8 cellular contexts compared by ENCODE assay signal in genomic region chr18:9335255-9336045, GRCh38. TPM values are rescaled to one million over a fixed set of nuclear protein-coding genes. Genes with fewer than 3 reads are reported as not detected.
DNase-seq lines count a peak whose midpoint lies in the region; ATAC-seq, FAIRE-seq and TF ChIP-seq lines count a peak whose summit lies in the region.

No MANE protein-coding gene starts in this region.

- H3K4me1 ChIP-seq in Loucy (ENCODE audit: insufficient read depth, low read length, poor library complexity, severe bottlenecking), result peaks cover 29% of the 10 kb centered on the region
- H3K4me1 ChIP-seq in mucosa of descending colon (ENCODE audit: low read depth), result peaks cover 4% of the 10 kb centered on the region

- peak overlapping the region; percentile 89 for H3K4me2 ChIP-seq in Loucy (ENCODE audit: low read depth, low read length, poor library complexity, severe bottlenecking)

- H3K9ac ChIP-seq in Loucy (ENCODE audit: low read depth, low read length, poor library complexity, severe bottlenecking), result peak overlapping the region; percentile 70

- H4K20me1 ChIP-seq in Loucy (ENCODE audit: insufficient read depth, low read length, poor library complexity, severe bottlenecking), result peaks cover 8% of the 10 kb centered on the region

- intact Hi-C loops in mucosa of descending colon (cut with DNase I, micrococcal nuclease), result loop anchor here in 1 of 2 donors (10.0 kb wide), 2 partner anchors 61 to 261 kb away; no protein-coding TSS in a partner anchor

- H3K79me2 ChIP-seq in Loucy (ENCODE audit: insufficient read depth, low read length), result peaks cover 17% of the 10 kb centered on the region

- H3F3A ChIP-seq in Loucy (ENCODE audit: low read depth), result no peaks in the 10 kb centered on the region

- DNase-seq in DMS 273 (lab: John Stamatoyannopoulos, UW; ENCODE audit: unreplicated experiment) (peak; percentile 50), DMS 273 treated with DMSO at 0.1 percent for 48 hours (lab: John Stamatoyannopoulos, UW) (no peak), bronchial epithelial cell (ENCODE audit: low read depth) (peak; percentile 22), mucosa of descending colon (no peak), KBM-7 (no peak), NCI-H1092 (lab: John Stamatoyannopoulos, UW) (no peak), cerebellar cortex (ENCODE audit: low spot score) (no peak)

- H3K9me3 ChIP-seq in Loucy (ENCODE audit: insufficient read depth, low read depth, low read length) (no peaks in the 10 kb centered on the region), mucosa of descending colon (no peaks in the 10 kb centered on the region)

- peak overlapping the region; percentile 77 for H3K4me3 ChIP-seq in Loucy (ENCODE audit: low read length, poor library complexity, severe bottlenecking)
- H3K4me3 ChIP-seq in bronchial epithelial cell (ENCODE audit: low read depth, low read length), result peak overlapping the region; percentile 62
- H3K4me3 ChIP-seq in mucosa of descending colon, result peak overlapping the region; percentile 52

- H3K36me3 ChIP-seq in Loucy (ENCODE audit: insufficient read depth, low read length) (no peaks in the 10 kb centered on the region), bronchial epithelial cell (ENCODE audit: control insufficient read depth, insufficient read depth, low read length) (peaks cover 3% of the 10 kb centered on the region), mucosa of descending colon (ENCODE audit: low read depth) (no peaks in the 10 kb centered on the region)

- in situ Hi-C loops in KBM-7 (cut with MboI; ENCODE audit: low pct_unique_long_range_greater_than_20kb, low sequenced_read_pairs), result no loop called here

- TF ChIP-seq CTCF in Loucy (conservative IDR thresholded peaks at IDR 0.05; ENCODE audit: low read length) (no peak), bronchial epithelial cell (IDR thresholded peaks at IDR 0.05; ENCODE audit: insufficient read depth, low read length, severe bottlenecking) (no peak), mucosa of descending colon (IDR thresholded peaks at IDR 0.05) (no peak)

- H3K27me3 ChIP-seq in Loucy (ENCODE audit: insufficient read depth, low read length, poor library complexity, severe bottlenecking), result no peaks in the 10 kb centered on the region
- no peaks in the 10 kb centered on the region for H3K27me3 ChIP-seq in bronchial epithelial cell (ENCODE audit: control insufficient read depth, insufficient read depth, low read length)

- H2AFZ ChIP-seq in Loucy (ENCODE audit: low read length), result peak overlapping the region; percentile 79

- ATAC-seq in mucosa of descending colon, result no peak

- no peaks in the 10 kb centered on the region for H3K9me2 ChIP-seq in Loucy (replicated peaks; ENCODE audit: low read depth, low read length)

- FAIRE-seq in bronchial epithelial cell (lab: Jason Lieb, UNC), result no peak

RNA-seq across cellular contexts. Expression of gene TWSG1, which starts 0.9 kb away (rescaled TPM):
- 25.8 and 31.5 TPM in 2 replicates for total RNA-seq in bronchial epithelial cell
- 10 to 100 TPM; 10.5 to 45.3 (median 17.8) TPM for total RNA-seq in mucosa of descending colon

Comparison
In these comparisons a context has a peak if more than half of its experiments do, and no peak if none do; other contexts are left out.
1. DNase-seq: peak in DMS 273 (single experiment) and bronchial epithelial cell (single experiment); none in DMS 273 treated with DMSO at 0.1 percent for 48 hours (single experiment), mucosa of descending colon (0 of 3), KBM-7 (single experiment), NCI-H1092 (single experiment) and cerebellar cortex (single experiment).
2. Peak in every context shown above with its lines, with median percentiles within 50 percentile points of each other: H3K4me3 ChIP-seq.